In genomic region chrX:68705986-68706385, GRCh38 we compare ENCODE assay signal across 24 cellular contexts.
"Had no signal": no experiment of that assay in that cellular context is flagged by ENCODE, and none has a peak within 500 bp of the region (broad histone marks: within the 10 kb centered on the region; RNA-seq: fewer than 3 reads in every experiment).

No MANE protein-coding gene starts in this region.

- H3K9me3 ChIP-seq: ascending aorta, breast epithelium, colonic mucosa had no signal

- DNase-seq: activated CD4-positive, alpha-beta memory T cell treated with anti-CD3 and anti-CD28 coated beads for 36 hours; activated CD4-positive, alpha-beta T cell treated with anti-CD3 and anti-CD28 coated beads for 36 hours; activated CD4-positive, alpha-beta T cell treated with anti-CD3 and anti-CD28 coated beads, Interleukin-2, amount 10 ng/mL, durations not matched to agents 24 days and 14 days; activated CD4-positive, CD25-positive, alpha-beta regulatory T cell; activated CD4-positive, CD25-positive, alpha-beta regulatory T cell treated with anti-CD3 and anti-CD28 coated beads, Interleukin-2, amount 50 U/mL, for 72 hours; activated CD8-positive, alpha-beta memory T cell treated with anti-CD3 and anti-CD28 coated beads, Interleukin-2, amount 50 U/mL, for 48 hours; activated gamma-delta T cell; activated naive CD4-positive, alpha-beta T cell; activated naive CD4-positive, alpha-beta T cell treated with anti-CD3 and anti-CD28 coated beads, Interleukin-2, amount 10 ng/mL, durations not matched to agents 7 days and 5 days; activated naive CD8-positive, alpha-beta T cell treated with anti-CD3 and anti-CD28 coated beads, Interleukin-2, amount 10 ng/mL, durations not matched to agents 7 days and 5 days; activated T-cell treated with anti-CD3 and anti-CD28 coated beads for 4 hours; activated T-cell treated with anti-CD3 and anti-CD28 coated beads, Interleukin-2, amount 50 U/mL, for 24 hours; activated T-cell treated with anti-CD3 and anti-CD28 coated beads, Interleukin-2, amount 50 U/mL, for 72 hours; central memory CD4-positive, alpha-beta T cell; cerebellar nuclear complex; colonic mucosa; effector CD8-positive, alpha-beta T cell; foreskin fibroblast; T-helper 2 cell had no signal

- H3K27me3 ChIP-seq: ascending aorta, cardiac muscle cell, colonic mucosa had no signal

- H3K4me3 ChIP-seq: ascending aorta, breast epithelium, cardiac muscle cell, colonic mucosa had no signal

- H3K36me3 ChIP-seq: ascending aorta, breast epithelium, cardiac muscle cell, colonic mucosa had no signal

- ATAC-seq: activated CD4-positive, alpha-beta T cell treated with anti-CD3 and anti-CD28 coated beads for 36 hours; activated naive CD4-positive, alpha-beta T cell treated with anti-CD3 and anti-CD28 coated beads, Interleukin-2, amount 50 U/mL, for 72 hours; activated T-cell treated with anti-CD3 and anti-CD28 coated beads, Interleukin-2, amount 50 U/mL, for 72 hours; esophagus mucosa had no signal

- H3K4me1 ChIP-seq: ascending aorta, breast epithelium, colonic mucosa had no signal

- H3K27ac ChIP-seq: ascending aorta, breast epithelium, cardiac muscle cell, colonic mucosa had no signal
